ENCODE assay signal across 1 cellular context in the genomic region with DNA sequence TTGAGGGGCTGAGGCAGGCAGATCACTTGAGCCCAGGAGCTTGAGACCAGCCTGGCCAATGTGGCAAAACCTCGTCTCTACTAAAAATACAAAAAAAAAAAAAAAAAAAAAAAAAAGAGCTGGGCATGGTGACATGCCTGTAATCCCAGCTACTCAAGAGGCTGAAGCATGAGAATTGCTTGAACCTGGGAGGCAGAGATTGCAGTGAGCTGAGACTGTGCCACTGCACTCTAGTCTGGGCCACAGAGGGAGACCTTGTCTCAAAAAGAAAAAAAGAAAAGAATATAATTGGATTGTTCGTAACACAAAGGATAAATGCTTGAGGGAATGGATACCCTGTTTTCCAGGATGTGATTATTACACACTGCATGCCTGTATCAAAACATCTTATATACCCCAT.
TF ChIP-seq lines count a peak whose summit lies in the region.

No MANE protein-coding gene starts in this region.

TF ChIP-seq in HEK293, 187 proteins besides CTCF, POLR2A, EP300 and RAD21:
- TF ChIP-seq, protein P1, sequence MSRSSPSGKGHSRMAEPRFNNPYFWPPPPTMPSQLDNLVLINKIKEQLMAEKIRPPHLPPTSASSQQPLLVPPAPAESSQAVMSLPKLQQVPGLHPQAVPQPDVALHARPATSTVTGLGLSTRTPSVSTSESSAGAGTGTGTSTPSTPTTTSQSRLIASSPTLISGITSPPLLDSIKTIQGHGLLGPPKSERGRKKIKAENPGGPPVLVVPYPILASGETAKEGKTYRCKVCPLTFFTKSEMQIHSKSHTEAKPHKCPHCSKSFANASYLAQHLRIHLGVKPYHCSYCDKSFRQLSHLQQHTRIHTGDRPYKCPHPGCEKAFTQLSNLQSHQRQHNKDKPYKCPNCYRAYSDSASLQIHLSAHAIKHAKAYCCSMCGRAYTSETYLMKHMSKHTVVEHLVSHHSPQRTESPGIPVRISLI (tag by site-specific recombination; IDR thresholded peaks at IDR 0.05), result peak; percentile 51
